26 cellular contexts compared by ENCODE assay signal in the genomic region with DNA sequence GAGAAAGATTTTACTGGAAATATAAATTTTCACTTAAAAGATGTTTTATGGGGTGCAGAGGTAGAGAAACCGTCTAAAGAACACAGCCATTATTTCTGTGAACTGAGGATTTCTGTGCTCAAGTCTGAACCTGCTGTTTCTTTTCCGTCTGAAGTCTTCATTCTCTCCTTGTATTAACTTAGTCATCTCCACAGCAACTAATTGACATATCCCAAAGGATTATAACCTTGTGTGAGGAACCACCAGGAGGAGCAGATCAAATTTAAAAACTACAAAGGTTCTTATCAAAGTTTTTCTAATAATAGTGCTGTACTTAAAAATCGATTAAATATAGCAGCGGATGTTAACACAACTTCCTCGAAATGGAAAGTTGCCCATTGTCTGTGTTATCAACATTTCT. TPM values are rescaled to one million over a fixed set of nuclear protein-coding genes. Genes with fewer than 3 reads are reported as not detected.
DNase-seq lines count a peak whose midpoint lies in the region; ATAC-seq, FAIRE-seq and TF ChIP-seq lines count a peak whose summit lies in the region.
"Had no signal": no experiment of that assay in that cellular context is flagged by ENCODE, and none has a peak within 500 bp of the region (broad histone marks: within the 10 kb centered on the region; RNA-seq: fewer than 3 reads in every experiment).

No MANE protein-coding gene starts in this region.

- peak overlapping the region; percentile 26 for H3K9ac ChIP-seq in keratinocyte (ENCODE audit: control insufficient read depth, extremely low read depth, insufficient read depth, low read length)

- no peak for ATAC-seq in T-helper 17 cell
- no peak for ATAC-seq in HG02763 (IDR thresholded peaks at IDR 0.05; ENCODE audit: unreplicated experiment)
- ATAC-seq: left lobe of liver; right cardiac atrium; stimulated activated naive CD8-positive, alpha-beta T cell treated with anti-CD3 and anti-CD28 coated beads, Interleukin-15, Interleukin-2, amounts not matched to agents 100 U/mL and 50 U/mL, for 24 hours had no signal

- H3K4me1 Mint-ChIP-seq in activated naive CD8-positive, alpha-beta T cell (ENCODE audit: low read depth): peaks cover 59% of the 10 kb centered on the region
- H3K4me1 Mint-ChIP-seq in activated naive CD8-positive, alpha-beta T cell treated with anti-CD3 and anti-CD28 coated beads for 36 hours: peaks cover 57% of the 10 kb centered on the region
- H3K4me1 Mint-ChIP-seq in CD8-positive, alpha-beta memory T cell: peaks cover 49 to 69% (median 68%) of the 10 kb centered on the region in 3 donors
- H3K4me1 Mint-ChIP-seq in T-helper 17 cell: peaks cover 54% of the 10 kb centered on the region

- no peaks in the 10 kb centered on the region for H3K9me3 Mint-ChIP-seq in activated naive CD8-positive, alpha-beta T cell (ENCODE audit: low read depth)
- H3K9me3 Mint-ChIP-seq in activated naive CD8-positive, alpha-beta T cell treated with anti-CD3 and anti-CD28 coated beads for 36 hours: no peaks in the 10 kb centered on the region
- no peaks in the 10 kb centered on the region for H3K9me3 Mint-ChIP-seq in CD8-positive, alpha-beta memory T cell
- H3K9me3 Mint-ChIP-seq: brain, HFFc6 had no signal

- peaks cover 34% of the 10 kb centered on the region for H3K36me3 ChIP-seq in CD8-positive, alpha-beta memory T cell (ENCODE audit: insufficient read depth, low read length)
- peaks cover 3 to 5% of the 10 kb centered on the region in 2 experiments for H3K36me3 ChIP-seq in keratinocyte (ENCODE audit: control insufficient read depth in 2 of 2, extremely low read depth in 1 of 2, insufficient read depth in 2 of 2, low read length in 2 of 2)

- peak overlapping the region; percentile 76 for H3K4me2 ChIP-seq in keratinocyte (ENCODE audit: control insufficient read depth, extremely low read depth, insufficient read depth, low read depth, low read length)
- H3K4me2 ChIP-seq: smooth muscle cell had no signal

- no peaks in the 10 kb centered on the region for H3K27me3 ChIP-seq in CD8-positive, alpha-beta memory T cell (ENCODE audit: insufficient read depth, low read length, poor library complexity, severe bottlenecking)
- no peaks in the 10 kb centered on the region for H3K27me3 ChIP-seq in keratinocyte (ENCODE audit: control insufficient read depth, extremely low read depth, insufficient read depth, low read length)

- POLR2A ChIA-PET in CD8-positive, alpha-beta memory T cell (lab: Charles Lee): interaction anchor here (0.6 kb wide), 1 partner anchor 26 kb away, joined by 5 read pairs; no protein-coding TSS in a partner anchor

- no peak overlapping the region for H3K4me3 Mint-ChIP-seq in activated naive CD8-positive, alpha-beta T cell
- H3K4me3 Mint-ChIP-seq in activated naive CD8-positive, alpha-beta T cell treated with anti-CD3 and anti-CD28 coated beads for 36 hours: no peak overlapping the region
- H3K4me3 Mint-ChIP-seq in CD8-positive, alpha-beta memory T cell: peak overlapping the region in 1 of 7 donors; percentile 46
- peak overlapping the region; percentile 47 for H3K4me3 Mint-ChIP-seq in T-helper 17 cell
- H3K4me3 Mint-ChIP-seq: brain, HFFc6 had no signal

- no peaks in the 10 kb centered on the region for H3K27me3 Mint-ChIP-seq in activated naive CD8-positive, alpha-beta T cell
- H3K27me3 Mint-ChIP-seq in activated naive CD8-positive, alpha-beta T cell treated with anti-CD3 and anti-CD28 coated beads for 36 hours: no peaks in the 10 kb centered on the region
- peaks cover 0 to 3% of the 10 kb centered on the region in 2 donors for H3K27me3 Mint-ChIP-seq in CD8-positive, alpha-beta memory T cell
- H3K27me3 Mint-ChIP-seq in T-helper 17 cell: no peaks in the 10 kb centered on the region

- H3K9me3 ChIP-seq in CD8-positive, alpha-beta memory T cell (ENCODE audit: low read length): no peaks in the 10 kb centered on the region
- H3K9me3 ChIP-seq in T-helper 17 cell (ENCODE audit: control insufficient read depth, low read length, poor library complexity, severe bottlenecking) (no peaks in the 10 kb centered on the region), keratinocyte (ENCODE audit: control insufficient read depth, low read depth, low read length) (no peaks in the 10 kb centered on the region)
- H3K9me3 ChIP-seq: thoracic aorta had no signal

- dilution Hi-C loops in keratinocyte (cut with MboI; ENCODE audit: extremely low pct_ligation_motif_present, low sequenced_read_pairs): no loop called here

- H3K36me3 Mint-ChIP-seq in activated naive CD8-positive, alpha-beta T cell: peaks cover 19% of the 10 kb centered on the region
- H3K36me3 Mint-ChIP-seq in activated naive CD8-positive, alpha-beta T cell treated with anti-CD3 and anti-CD28 coated beads for 36 hours: peaks cover 13% of the 10 kb centered on the region
- peaks cover 15 to 90% (median 32%) of the 10 kb centered on the region in 3 donors for H3K36me3 Mint-ChIP-seq in CD8-positive, alpha-beta memory T cell
- peaks cover 14% of the 10 kb centered on the region for H3K36me3 Mint-ChIP-seq in T-helper 17 cell (ENCODE audit: low read depth)

- no peak overlapping the region for H3K4me3 ChIP-seq in CD8-positive, alpha-beta memory T cell (ENCODE audit: low read length)
- peak overlapping the region in 1 of 3 experiments; percentile 22 for H3K4me3 ChIP-seq in keratinocyte (ENCODE audit: control insufficient read depth in 2 of 3, extremely low read depth in 1 of 3, insufficient read depth in 2 of 3, low read depth in 1 of 3, low read length in 3 of 3)
- H3K4me3 ChIP-seq: smooth muscle cell, thoracic aorta had no signal

- H4K20me1 ChIP-seq in keratinocyte (ENCODE audit: control insufficient read depth, extremely low read depth, insufficient read depth, low read length): no peaks in the 10 kb centered on the region

- no peak for DNase-seq in activated naive CD8-positive, alpha-beta T cell treated with anti-CD3 and anti-CD28 coated beads for 36 hours
- no peak for DNase-seq in CD8-positive, alpha-beta memory T cell
- DNase-seq in T-helper 17 cell (no peak), keratinocyte (ENCODE audit: low read depth, low spot score) (no peak), NCI-H526 treated with DMSO at 0.1 percent for 48 hours (lab: John Stamatoyannopoulos, UW) (no peak), NCI-H1417 treated with DMSO at 0.1 percent for 48 hours (lab: John Stamatoyannopoulos, UW) (no peak)
- DNase-seq: activated CD4-positive, alpha-beta T cell treated with anti-CD3 and anti-CD28 coated beads, Interleukin-2, amount 50 U/mL, for 48 hours; activated gamma-delta T cell treated with Interleukin-2 at 50 U/mL for 16 hours; amniotic stem cell; HFFc6; hippocampal formation; mesenchymal stem cell; NCI-H2107; NCI-H446; OCI-M1; right cardiac atrium; stimulated activated naive CD8-positive, alpha-beta T cell treated with anti-CD3 and anti-CD28 coated beads, Interleukin-15, Interleukin-2, amounts not matched to agents 100 U/mL and 50 U/mL, for 24 hours had no signal

- H3K79me2 ChIP-seq in keratinocyte (ENCODE audit: control insufficient read depth, insufficient read depth, low read length): no peaks in the 10 kb centered on the region

- CTCF ChIA-PET in CD8-positive, alpha-beta memory T cell (lab: Charles Lee): interaction anchor here (1.2 to 2.6 kb wide), 5 partner anchors 11 to 423 kb away, joined by 4 to 20 read pairs (median 6); no protein-coding TSS in a partner anchor

- FAIRE-seq in keratinocyte (lab: Jason Lieb, UNC): peak; percentile 79
- FAIRE-seq: GM19239, H1 had no signal

- H2AFZ ChIP-seq in keratinocyte (ENCODE audit: control insufficient read depth, low read length): no peak overlapping the region

- peaks cover 4% of the 10 kb centered on the region for H3K9me1 ChIP-seq in keratinocyte (ENCODE audit: control insufficient read depth, extremely low read depth, insufficient read depth, low read length)

- peak in 1 of 3 experiments; percentile 23 for TF ChIP-seq CTCF in keratinocyte (optimal IDR thresholded peaks at IDR 0.05 in 1 of 3, IDR thresholded peaks at IDR 0.05 in 1 of 3, conservative IDR thresholded peaks at IDR 0.05 in 1 of 3; ENCODE audit: extremely low read depth in 1 of 3, insufficient read depth in 2 of 3, low read length in 3 of 3)

- H3K27ac Mint-ChIP-seq in activated naive CD8-positive, alpha-beta T cell: peak overlapping the region; percentile 73
- H3K27ac Mint-ChIP-seq in activated naive CD8-positive, alpha-beta T cell treated with anti-CD3 and anti-CD28 coated beads for 36 hours: no peak overlapping the region
- H3K27ac Mint-ChIP-seq in CD8-positive, alpha-beta memory T cell: peak overlapping the region in 7 of 8 donors; percentile 43 to 93 (median 78)
- H3K27ac Mint-ChIP-seq in T-helper 17 cell: peak overlapping the region; percentile 94
- H3K27ac Mint-ChIP-seq: HFFc6 had no signal

- H3K4me1 ChIP-seq in CD8-positive, alpha-beta memory T cell (ENCODE audit: insufficient read depth, low read length): peaks cover 23% of the 10 kb centered on the region
- H3K4me1 ChIP-seq in keratinocyte (ENCODE audit: control insufficient read depth, extremely low read depth, insufficient read depth, low read length): peaks cover 27% of the 10 kb centered on the region

- no peak overlapping the region for H3K27ac ChIP-seq in CD8-positive, alpha-beta memory T cell (ENCODE audit: low read depth, low read length)
- H3K27ac ChIP-seq in keratinocyte (ENCODE audit: control insufficient read depth, insufficient read depth, low read length): peak overlapping the region; percentile 73
- H3K27ac ChIP-seq: C4-2B, thoracic aorta had no signal

RNA-seq across cellular contexts. Expression of a gene that starts 31.1 kb away (rescaled TPM):
- total RNA-seq in activated naive CD8-positive, alpha-beta T cell treated with anti-CD3 and anti-CD28 coated beads for 36 hours: 10 to 100 TPM; 72.0 to 72.8 TPM
- total RNA-seq in CD8-positive, alpha-beta memory T cell: 10 to 100 TPM; 51.7 to 59.5 TPM
- polyA plus RNA-seq in CD8-positive, alpha-beta memory T cell: 57.5 TPM
- 10 to 100 TPM; 32.9 to 39.8 TPM for total RNA-seq in T-helper 17 cell
- 18.7 to 34.1 TPM (median 29.4 TPM) in 3 replicates for polyA plus RNA-seq in keratinocyte
- 39.5 TPM for polyA plus RNA-seq in keratinocyte (2011; ENCODE audit: low read depth)
- 12.2 and 36.9 TPM in 2 replicates for polyA plus RNA-seq in keratinocyte (2011; cell fraction: cytosol; rRNA removed)
- 30.9 and 33.4 TPM in 2 replicates for polyA plus RNA-seq in keratinocyte (2011; cell fraction: nucleus; rRNA removed)
- 16.6 and 21.3 TPM in 2 replicates for polyA plus RNA-seq in keratinocyte (2012; ENCODE audit: low replicate concordance)
- polyA minus RNA-seq in keratinocyte: 11.9 to 37.1 TPM (median 20.0 TPM) in 3 replicates
- 19.8 TPM for polyA minus RNA-seq in keratinocyte (2011; cell fraction: cytosol; rRNA and poly(A)+ RNA removed)
- polyA minus RNA-seq in keratinocyte (2011; cell fraction: nucleus; rRNA and poly(A)+ RNA removed): 37.0 and 43.3 TPM in 2 replicates
